ENCODE assay signal across 18 cellular contexts in the genomic region with DNA sequence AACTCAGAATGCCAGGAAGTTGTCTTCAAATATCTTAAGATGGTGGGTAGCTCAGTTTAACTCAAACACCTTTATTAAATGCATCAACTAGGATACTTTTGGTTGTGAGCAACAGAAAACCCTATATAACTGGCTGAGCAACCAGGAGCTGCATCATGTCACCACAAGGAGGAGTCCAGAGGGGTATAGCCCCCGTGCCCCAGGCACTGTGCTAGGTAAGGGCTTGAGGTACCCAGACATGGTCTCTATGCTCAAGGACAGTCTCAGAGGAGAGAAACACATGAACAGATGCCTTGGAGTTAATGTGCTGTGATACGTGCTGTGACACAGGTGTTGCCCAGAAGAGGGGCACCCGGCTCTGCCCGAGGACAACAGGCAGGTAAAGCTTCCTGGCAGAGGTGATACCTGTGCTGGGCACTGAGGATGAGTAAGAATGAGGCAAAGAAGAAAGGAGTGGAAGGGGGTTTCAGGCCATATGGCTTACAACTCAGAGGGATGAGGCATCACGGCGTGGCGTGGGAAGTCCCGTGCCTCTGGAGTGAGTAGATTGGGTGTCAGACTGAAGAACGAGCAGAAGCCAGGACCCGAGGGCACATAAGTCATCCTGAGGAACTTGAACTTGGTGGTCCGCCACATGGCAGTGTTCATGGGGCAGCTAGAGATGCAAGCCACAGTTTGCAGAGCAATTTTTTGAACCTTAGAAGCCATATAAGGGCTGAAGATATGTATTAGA. TPM values are rescaled to one million over a fixed set of nuclear protein-coding genes. Genes with fewer than 3 reads are reported as not detected.
DNase-seq lines count a peak whose midpoint lies in the region; ATAC-seq, FAIRE-seq and TF ChIP-seq lines count a peak whose summit lies in the region.
"Had no signal": no experiment of that assay in that cellular context is flagged by ENCODE, and none has a peak within 500 bp of the region (broad histone marks: within the 10 kb centered on the region; RNA-seq: fewer than 3 reads in every experiment).

No MANE protein-coding gene starts in this region.

- no peaks in the 10 kb centered on the region for H3K4me1 ChIP-seq in breast epithelium
- H3K4me1 ChIP-seq in keratinocyte (ENCODE audit: control insufficient read depth, extremely low read depth, insufficient read depth, low read length) = peaks cover 41% of the 10 kb centered on the region
- H3K4me1 ChIP-seq: esophagus muscularis mucosa had no signal

- H3K27me3 ChIP-seq in breast epithelium = no peaks in the 10 kb centered on the region
- H3K27me3 ChIP-seq in keratinocyte (ENCODE audit: control insufficient read depth, extremely low read depth, insufficient read depth, low read length) = no peaks in the 10 kb centered on the region
- H3K27me3 ChIP-seq: esophagus muscularis mucosa had no signal

- POLR2A ChIA-PET in MCF 10A (lab: Yijun Ruan, JAX) = interaction anchor here (0.6 to 3.7 kb wide), 6 partner anchors 9 to 129 kb away, joined by 3 to 19 read pairs (median 6); no protein-coding TSS in a partner anchor
- POLR2A ChIA-PET in activated CD8-positive, alpha-beta T cell treated with anti-CD3 and anti-CD28 coated beads, Interleukin-2, amount 10 ng/mL, durations not matched to agents 7 days and 5 days (lab: Charles Lee) = interaction anchor here (0.8 to 1.3 kb wide), 3 partner anchors 13 to 37 kb away, joined by 3 to 6 read pairs (median 3); a partner anchor contains a TSS

- no peak for TF ChIP-seq POLR2A in breast epithelium (IDR thresholded peaks at IDR 0.05)

- no peak overlapping the region for H3K27ac ChIP-seq in breast epithelium
- H3K27ac ChIP-seq in keratinocyte (ENCODE audit: control insufficient read depth, insufficient read depth, low read length) = peak overlapping the region; percentile 92
- H3K27ac ChIP-seq: esophagus muscularis mucosa had no signal

- H3K4me1 Mint-ChIP-seq in MCF 10A (ENCODE audit: insufficient read depth, unreplicated experiment) = peaks cover 40% of the 10 kb centered on the region
- peaks cover 68% of the 10 kb centered on the region for H3K4me1 Mint-ChIP-seq in activated CD8-positive, alpha-beta T cell treated with anti-CD3 and anti-CD28 coated beads, Interleukin-2, amount 10 ng/mL, durations not matched to agents 7 days and 5 days (ENCODE audit: low read depth)
- H3K4me1 Mint-ChIP-seq: B cell had no signal

- TF ChIP-seq CTCF in MCF 10A (IDR thresholded peaks at IDR 0.05; ENCODE audit: unreplicated experiment) (peak; percentile 7), breast epithelium (IDR thresholded peaks at IDR 0.05) (no peak), keratinocyte (optimal IDR thresholded peaks at IDR 0.05 in 1 of 3, IDR thresholded peaks at IDR 0.05 in 1 of 3, conservative IDR thresholded peaks at IDR 0.05 in 1 of 3; ENCODE audit: extremely low read depth in 1 of 3, insufficient read depth in 2 of 3, low read length in 3 of 3) (peak; percentile 24 to 46 (median 31))

- DNase-seq in MCF 10A (ENCODE audit: unreplicated experiment) (peak; percentile 67), breast epithelium (ENCODE audit: low spot score in 2 of 2) (no peak), HCEC 1CT (peak; percentile 48), keratinocyte (ENCODE audit: low read depth, low spot score) (peak; percentile 98), NCI-H1105 (lab: John Stamatoyannopoulos, UW) (no peak), UCSD-AML1 (lab: John Stamatoyannopoulos, UW; ENCODE audit: unreplicated experiment) (no peak), DMS 273 treated with DMSO at 0.1 percent for 48 hours (lab: John Stamatoyannopoulos, UW) (no peak)
- DNase-seq in activated CD8-positive, alpha-beta T cell treated with anti-CD3 and anti-CD28 coated beads, Interleukin-2, amount 10 ng/mL, durations not matched to agents 7 days and 5 days = no peak
- DNase-seq: activated naive CD8-positive, alpha-beta T cell treated with anti-CD3 and anti-CD28 coated beads, Interleukin-2, amount 10 ng/mL, durations not matched to agents 7 days and 5 days; DMS153; NCI-H1105 treated with DMSO at 0.1 percent for 48 hours; retina; T-cell had no signal

- H3K27me3 Mint-ChIP-seq in MCF 10A (ENCODE audit: insufficient read depth, unreplicated experiment) = no peaks in the 10 kb centered on the region
- no peaks in the 10 kb centered on the region for H3K27me3 Mint-ChIP-seq in activated CD8-positive, alpha-beta T cell treated with anti-CD3 and anti-CD28 coated beads, Interleukin-2, amount 10 ng/mL, durations not matched to agents 7 days and 5 days (ENCODE audit: low read depth)
- H3K27me3 Mint-ChIP-seq: activated naive CD8-positive, alpha-beta T cell treated with anti-CD3 and anti-CD28 coated beads, Interleukin-2, amount 10 ng/mL, durations not matched to agents 7 days and 5 days; B cell; stimulated activated memory B cell treated with anti-CD40 and anti-IgM and Interleukin-4, amounts not matched to agents 10 μg/mL and 1 μg/mL and 100 μg/mL, for 72 hours; T-cell had no signal

- CTCF ChIA-PET in MCF 10A (lab: Yijun Ruan, JAX) = interaction anchor here (0.6 to 1.1 kb wide), 5 partner anchors 9 to 118 kb away, joined by 3 to 5 read pairs (median 4); no protein-coding TSS in a partner anchor
- CTCF ChIA-PET in activated CD8-positive, alpha-beta T cell treated with anti-CD3 and anti-CD28 coated beads, Interleukin-2, amount 10 ng/mL, durations not matched to agents 7 days and 5 days (lab: Charles Lee) = interaction anchor here (0.7 to 1.7 kb wide), 7 partner anchors 9 to 61 kb away, joined by 3 to 4 read pairs (median 3); no protein-coding TSS in a partner anchor

- no peak overlapping the region for H3K27ac Mint-ChIP-seq in MCF 10A (ENCODE audit: low read depth, unreplicated experiment)
- H3K27ac Mint-ChIP-seq in activated CD8-positive, alpha-beta T cell treated with anti-CD3 and anti-CD28 coated beads, Interleukin-2, amount 10 ng/mL, durations not matched to agents 7 days and 5 days = peak overlapping the region; percentile 14
- H3K27ac Mint-ChIP-seq: B cell; nephron; stimulated activated memory B cell treated with anti-CD40 and anti-IgM and Interleukin-4, amounts not matched to agents 10 μg/mL and 1 μg/mL and 100 μg/mL, for 72 hours; T-cell had no signal

- no peaks in the 10 kb centered on the region for H3K36me3 Mint-ChIP-seq in MCF 10A (ENCODE audit: insufficient read depth, unreplicated experiment)
- H3K36me3 Mint-ChIP-seq in activated CD8-positive, alpha-beta T cell treated with anti-CD3 and anti-CD28 coated beads, Interleukin-2, amount 10 ng/mL, durations not matched to agents 7 days and 5 days (ENCODE audit: low read depth) = peaks cover 29% of the 10 kb centered on the region
- H3K36me3 Mint-ChIP-seq: T-cell had no signal

- H3K36me3 ChIP-seq in breast epithelium (no peaks in the 10 kb centered on the region), keratinocyte (ENCODE audit: control insufficient read depth in 2 of 2, extremely low read depth in 1 of 2, insufficient read depth in 2 of 2, low read length in 2 of 2) (no peaks in the 10 kb centered on the region)
- H3K36me3 ChIP-seq: esophagus muscularis mucosa had no signal

- H2AFZ ChIP-seq in keratinocyte (ENCODE audit: control insufficient read depth, low read length) = no peak overlapping the region

- intact Hi-C loops in MCF 10A (cut with micrococcal nuclease) (no loop called here), breast epithelium (cut with DNase I; ENCODE audit: low total_unique reads) (no loop called here)

- no peaks in the 10 kb centered on the region for H3K79me2 ChIP-seq in keratinocyte (ENCODE audit: control insufficient read depth, insufficient read depth, low read length)

- no peak for ATAC-seq in activated CD8-positive, alpha-beta T cell treated with anti-CD3 and anti-CD28 coated beads, Interleukin-2, amount 10 ng/mL, durations not matched to agents 7 days and 5 days
- ATAC-seq: stimulated activated memory B cell treated with anti-CD40 and anti-IgM and Interleukin-4, amounts not matched to agents 10 μg/mL and 1 μg/mL and 100 μg/mL, for 72 hours; T-cell had no signal

- no peak overlapping the region for H3K4me3 ChIP-seq in breast epithelium
- no peak overlapping the region for H3K4me3 ChIP-seq in keratinocyte (ENCODE audit: control insufficient read depth in 2 of 3, extremely low read depth in 1 of 3, insufficient read depth in 2 of 3, low read depth in 1 of 3, low read length in 3 of 3)
- H3K4me3 ChIP-seq: esophagus muscularis mucosa had no signal

- no peaks in the 10 kb centered on the region for H3K9me3 Mint-ChIP-seq in MCF 10A (ENCODE audit: unreplicated experiment)
- H3K9me3 Mint-ChIP-seq in activated CD8-positive, alpha-beta T cell treated with anti-CD3 and anti-CD28 coated beads, Interleukin-2, amount 10 ng/mL, durations not matched to agents 7 days and 5 days (ENCODE audit: insufficient read depth) = peaks cover 8% of the 10 kb centered on the region

- H3K9me3 ChIP-seq in breast epithelium (peaks cover 0 to 6% of the 10 kb centered on the region in 2 donors), keratinocyte (ENCODE audit: control insufficient read depth, low read depth, low read length) (peaks cover 1% of the 10 kb centered on the region)

- BruUV-seq in MCF 10A (replicated peaks; lab: Mats Ljungman, UMichigan) = no TSS peak

- H3K9ac ChIP-seq in keratinocyte (ENCODE audit: control insufficient read depth, extremely low read depth, insufficient read depth, low read length) = peak overlapping the region; percentile 76

- H4K20me1 ChIP-seq in keratinocyte (ENCODE audit: control insufficient read depth, extremely low read depth, insufficient read depth, low read length) = no peaks in the 10 kb centered on the region

- no peaks in the 10 kb centered on the region for H3K9me1 ChIP-seq in keratinocyte (ENCODE audit: control insufficient read depth, extremely low read depth, insufficient read depth, low read length)

- H3K4me3 Mint-ChIP-seq in MCF 10A (ENCODE audit: unreplicated experiment) = no peak overlapping the region
- H3K4me3 Mint-ChIP-seq in activated CD8-positive, alpha-beta T cell treated with anti-CD3 and anti-CD28 coated beads, Interleukin-2, amount 10 ng/mL, durations not matched to agents 7 days and 5 days = no peak overlapping the region
- H3K4me3 Mint-ChIP-seq: activated naive CD8-positive, alpha-beta T cell treated with anti-CD3 and anti-CD28 coated beads, Interleukin-2, amount 10 ng/mL, durations not matched to agents 7 days and 5 days; B cell; nephron; stimulated activated memory B cell treated with anti-CD40 and anti-IgM and Interleukin-4, amounts not matched to agents 10 μg/mL and 1 μg/mL and 100 μg/mL, for 72 hours; T-cell had no signal

- dilution Hi-C loops in keratinocyte (cut with MboI; ENCODE audit: extremely low pct_ligation_motif_present, low sequenced_read_pairs) = no loop called here

- peak; percentile 96 for FAIRE-seq in keratinocyte (lab: Jason Lieb, UNC)
- FAIRE-seq: GM12891 had no signal

- H3K4me2 ChIP-seq in keratinocyte (ENCODE audit: control insufficient read depth, extremely low read depth, insufficient read depth, low read depth, low read length) = peak overlapping the region; percentile 65

RNA-seq across cellular contexts. Expression of a gene that starts 32.0 kb away (rescaled TPM):
- total RNA-seq in MCF 10A (2022) (76.9 and 91.7 TPM in 2 replicates), breast epithelium (10 to 100 TPM; 79.0 to 85.9 (median 83.4) TPM)
- total RNA-seq in activated CD8-positive, alpha-beta T cell treated with anti-CD3 and anti-CD28 coated beads, Interleukin-2, amount 10 ng/mL, durations not matched to agents 7 days and 5 days = 100 to 1,000 TPM; 175 to 178 TPM
- 77.1 to 120 TPM (median 77.7 TPM) in 3 replicates for polyA plus RNA-seq in keratinocyte
- polyA plus RNA-seq in keratinocyte (2011; ENCODE audit: low read depth) = 98.7 TPM
- 60.1 and 121 TPM in 2 replicates for polyA plus RNA-seq in keratinocyte (2011; cell fraction: cytosol; rRNA removed)
- 91.8 and 105 TPM in 2 replicates for polyA plus RNA-seq in keratinocyte (2011; cell fraction: nucleus; rRNA removed)
- 75.0 and 81.2 TPM in 2 replicates for polyA plus RNA-seq in keratinocyte (2012; ENCODE audit: low replicate concordance)
- polyA minus RNA-seq in keratinocyte = 59.3 to 159 TPM (median 79.1 TPM) in 3 replicates
- 87.7 TPM for polyA minus RNA-seq in keratinocyte (2011; cell fraction: cytosol; rRNA and poly(A)+ RNA removed)
- polyA minus RNA-seq in keratinocyte (2011; cell fraction: nucleus; rRNA and poly(A)+ RNA removed) = 67.4 and 142 TPM in 2 replicates

Comparison
In these comparisons a context has a peak if more than half of its experiments do, and no peak if none do; other contexts are left out.
1. DNase-seq: peak in MCF 10A (single experiment), HCEC 1CT (single experiment) and keratinocyte (single experiment); none in breast epithelium (0 of 2), activated CD8-positive, alpha-beta T cell treated with anti-CD3 and anti-CD28 coated beads, Interleukin-2, amount 10 ng/mL, durations not matched to agents 7 days and 5 days (single experiment), NCI-H1105 (single experiment), UCSD-AML1 (single experiment) and DMS 273 treated with DMSO at 0.1 percent for 48 hours (single experiment).
2. CTCF ChIP-seq: peak in MCF 10A (single experiment) and keratinocyte (3 of 3); none in breast epithelium (0 of 3).